In the genomic region with DNA sequence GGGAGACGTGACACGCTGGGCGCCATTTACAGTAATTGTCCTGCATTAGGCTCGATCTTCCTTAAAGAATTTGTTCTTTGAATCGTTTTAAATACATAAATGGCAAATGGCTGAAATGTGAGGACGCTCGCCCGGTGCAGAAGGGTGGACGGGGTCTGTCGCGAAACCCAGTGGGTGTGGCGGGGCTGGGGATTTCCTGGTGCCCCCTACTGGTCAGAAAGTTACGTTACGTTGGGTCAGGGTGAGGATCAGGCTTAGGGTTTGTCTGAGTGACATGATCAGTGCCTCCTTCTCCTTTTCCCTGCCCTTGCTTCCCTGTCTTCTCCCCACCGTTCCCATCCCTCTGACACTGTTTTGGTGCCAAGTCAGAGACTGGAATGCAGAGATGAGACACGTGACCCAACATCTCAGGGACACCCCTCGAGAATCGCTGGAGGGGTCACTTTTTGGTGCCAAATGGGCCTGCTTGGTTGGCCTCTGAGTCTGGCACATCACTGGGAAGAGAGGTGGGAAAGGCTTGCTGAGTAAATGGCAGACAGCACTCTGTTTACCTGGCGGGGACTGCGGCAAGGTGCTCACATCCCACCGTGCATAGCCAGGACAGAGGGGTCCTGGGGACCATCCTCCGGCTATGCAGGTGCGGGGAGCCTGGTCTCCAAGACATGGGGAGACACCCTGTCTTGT, we compare ENCODE assay signal across 16 cellular contexts.
DNase-seq lines count a peak whose midpoint lies in the region; ATAC-seq, FAIRE-seq and TF ChIP-seq lines count a peak whose summit lies in the region.
"Had no signal": no experiment of that assay in that cellular context is flagged by ENCODE, and none has a peak within 500 bp of the region (broad histone marks: within the 10 kb centered on the region; RNA-seq: fewer than 3 reads in every experiment).

No MANE protein-coding gene starts in this region.

- no peaks in the 10 kb centered on the region for H3K36me3 Mint-ChIP-seq in activated naive CD4-positive, alpha-beta T cell treated with anti-CD3 and anti-CD28 coated beads, Interleukin-2, amount 10 ng/mL, durations not matched to agents 7 days and 5 days
- H3K36me3 Mint-ChIP-seq in activated naive CD4-positive, alpha-beta T cell treated with anti-CD3 and anti-CD28 coated beads, Interleukin-2, amount 50 U/mL, for 72 hours, result no peaks in the 10 kb centered on the region
- H3K36me3 Mint-ChIP-seq in activated T-helper 1 cell treated with anti-CD3 and anti-CD28 coated beads, Interleukin-12 subunit alpha, Interleukin-12 subunit beta, Interleukin-2, Interleukin-4 antibody, amounts not matched to agents 30 ng/mL and 10 ng/mL and 1 ng/mL, durations not matched to agents 14 hours and 24 hours and 36 hours (ENCODE audit: low read depth), result no peaks in the 10 kb centered on the region

- no peak overlapping the region for H3K14ac ChIP-seq in H1 (ENCODE audit: insufficient read length)

- no peak overlapping the region for H3K23ac ChIP-seq in H1 (ENCODE audit: insufficient read length)

- H3K23me2 ChIP-seq in H1 (ENCODE audit: low read depth, low read length), result no peaks in the 10 kb centered on the region

- no peak for ATAC-seq in activated naive CD4-positive, alpha-beta T cell treated with anti-CD3 and anti-CD28 coated beads, Interleukin-2, amount 50 U/mL, for 72 hours
- no peak for ATAC-seq in GM19455 (IDR thresholded peaks at IDR 0.05; ENCODE audit: unreplicated experiment)

- H3K79me1 ChIP-seq in H1 (ENCODE audit: low read depth, low read length), result peaks cover 2% of the 10 kb centered on the region; the same call in 1 of the 2 replicates

- H3K36me3 ChIP-seq in Loucy (ENCODE audit: insufficient read depth, low read length) (no peaks in the 10 kb centered on the region), H1 (ENCODE audit: control insufficient read depth in 2 of 4, insufficient read depth in 4 of 4, low read length in 3 of 4) (no peaks in the 10 kb centered on the region)
- H3K36me3 ChIP-seq: brain microvascular endothelial cell had no signal

- H3K9me2 ChIP-seq in Loucy (replicated peaks; ENCODE audit: low read depth, low read length), result no peaks in the 10 kb centered on the region

- H2BK120ac ChIP-seq in H1 (replicated peaks; ENCODE audit: low read depth, low read length), result no peak overlapping the region

- peak; percentile 46 to 54 for TF ChIP-seq RAD21 in H1 (IDR thresholded peaks at IDR 0.05 in 1 of 2, conservative IDR thresholded peaks at IDR 0.05 in 1 of 2; ENCODE audit: low read depth in 2 of 2, low read length in 2 of 2)

- H3K4me3 Mint-ChIP-seq in activated naive CD4-positive, alpha-beta T cell treated with anti-CD3 and anti-CD28 coated beads, Interleukin-2, amount 10 ng/mL, durations not matched to agents 7 days and 5 days, result no peak overlapping the region
- no peak overlapping the region for H3K4me3 Mint-ChIP-seq in activated T-helper 1 cell treated with anti-CD3 and anti-CD28 coated beads, Interleukin-12 subunit alpha, Interleukin-12 subunit beta, Interleukin-2, Interleukin-4 antibody, amounts not matched to agents 30 ng/mL and 10 ng/mL and 1 ng/mL, durations not matched to agents 14 hours and 24 hours and 36 hours

- H3K27me3 Mint-ChIP-seq in activated naive CD4-positive, alpha-beta T cell treated with anti-CD3 and anti-CD28 coated beads, Interleukin-2, amount 10 ng/mL, durations not matched to agents 7 days and 5 days, result no peaks in the 10 kb centered on the region
- no peaks in the 10 kb centered on the region for H3K27me3 Mint-ChIP-seq in activated T-helper 1 cell treated with anti-CD3 and anti-CD28 coated beads, Interleukin-12 subunit alpha, Interleukin-12 subunit beta, Interleukin-2, Interleukin-4 antibody, amounts not matched to agents 30 ng/mL and 10 ng/mL and 1 ng/mL, durations not matched to agents 14 hours and 24 hours and 36 hours (ENCODE audit: insufficient read depth)

- H3K79me2 ChIP-seq in Loucy (ENCODE audit: insufficient read depth, low read length), result no peaks in the 10 kb centered on the region
- no peaks in the 10 kb centered on the region for H3K79me2 ChIP-seq in H1 (ENCODE audit: control insufficient read depth in 1 of 2, insufficient read depth in 2 of 2, low read length in 2 of 2)

- H3K9ac ChIP-seq in Loucy (ENCODE audit: low read depth, low read length, poor library complexity, severe bottlenecking) (no peak overlapping the region), H1 (replicated peaks in 1 of 4; ENCODE audit: extremely low read depth in 1 of 4, low read depth in 3 of 4, low read length in 3 of 4) (no peak overlapping the region)

- H2AFZ ChIP-seq in Loucy (ENCODE audit: low read length) (no peak overlapping the region), H1 (ENCODE audit: low read length) (no peak overlapping the region)

- H3K9me3 ChIP-seq in Loucy (ENCODE audit: insufficient read depth, low read depth, low read length), result peaks cover 2% of the 10 kb centered on the region; the same call in 1 of the 2 replicates
- H3K9me3 ChIP-seq in H1 (ENCODE audit: insufficient read depth in 2 of 2, low read depth in 1 of 2, low read length in 1 of 2), result peaks cover 0 to 6% of the 10 kb centered on the region in 2 experiments; a peak in 1 of 4 replicates

- no peak for FAIRE-seq in H1 (lab: Jason Lieb, UNC)
- FAIRE-seq: H54 had no signal

- 75% methylated on average over 18 of the region's 23 CpGs; no CpG with 5 or more reads in 1 of the 2 experiments for WGBS in H1 (ENCODE audit: extremely low coverage in 1 of 2, insufficient coverage in 1 of 2, insufficient read length in 1 of 2, insufficient replicate concordance in 2 of 2, low coverage in 1 of 2, low lambda C conversion rate in 2 of 2, missing lambda C conversion rate in 1 of 2), 2 experiments

- no peak for TF ChIP-seq EP300 in H1 (IDR thresholded peaks at IDR 0.05; ENCODE audit: borderline replicate concordance in 1 of 2, low read depth in 2 of 2, low read length in 2 of 2)

- no peak overlapping the region for H2BK15ac ChIP-seq in H1 (ENCODE audit: low read length)

- H3K4ac ChIP-seq in H1 (replicated peaks; ENCODE audit: insufficient read length, low read depth, low read length), result no peak overlapping the region

- no peak overlapping the region for H3K18ac ChIP-seq in H1 (ENCODE audit: extremely low read depth, low read length)

- no peak overlapping the region for H3K27ac ChIP-seq in H1 (ENCODE audit: low read depth, low read length)
- H3K27ac ChIP-seq: brain microvascular endothelial cell had no signal

- peaks cover 4% of the 10 kb centered on the region for H3K4me1 ChIP-seq in Loucy (ENCODE audit: insufficient read depth, low read length, poor library complexity, severe bottlenecking)
- peaks cover 0 to 12% (median 4%) of the 10 kb centered on the region in 4 experiments; a peak in 1 of 7 replicates for H3K4me1 ChIP-seq in H1 (replicated peaks in 1 of 4; ENCODE audit: control insufficient read depth in 3 of 4, insufficient read depth in 4 of 4, low read length in 3 of 4)

- H3K4me2 ChIP-seq in Loucy (ENCODE audit: low read depth, low read length, poor library complexity, severe bottlenecking) (no peak overlapping the region), H1 (ENCODE audit: insufficient read depth in 1 of 2, low read depth in 2 of 2, low read length in 2 of 2) (no peak overlapping the region)

- H2BK5ac ChIP-seq in H1 (ENCODE audit: low read depth, low read length), result no peak overlapping the region

- no peak overlapping the region for H2BK20ac ChIP-seq in H1 (ENCODE audit: low read length)

- DNase-seq in activated naive CD4-positive, alpha-beta T cell treated with anti-CD3 and anti-CD28 coated beads, Interleukin-2, amount 10 ng/mL, durations not matched to agents 7 days and 5 days, result peak; percentile 19
- no peak for DNase-seq in activated naive CD4-positive, alpha-beta T cell treated with anti-CD3 and anti-CD28 coated beads, Interleukin-2, amount 50 U/mL, for 72 hours (ENCODE audit: low spot score in 2 of 2)
- DNase-seq in H1 (ENCODE audit: low read depth in 1 of 2, low spot score in 2 of 2) (peak in 1 of 2 experiments; percentile 80), NCI-H1436 treated with DMSO at 0.1 percent for 48 hours (lab: John Stamatoyannopoulos, UW) (no peak)
- peak; percentile 29 for DNase-seq in stimulated activated CD8-positive, alpha-beta memory T cell treated with anti-CD3 and anti-CD28 coated beads, Interleukin-4, amount 100 ng/mL, for 48 hours
- no peak for DNase-seq in activated T-helper 1 cell treated with anti-CD3 and anti-CD28 coated beads, Interleukin-12 subunit alpha, Interleukin-12 subunit beta, Interleukin-2, Interleukin-4 antibody, amounts not matched to agents 30 ng/mL and 10 ng/mL and 1 ng/mL, durations not matched to agents 14 hours and 24 hours and 36 hours (ENCODE audit: low spot score)
- DNase-seq: activated naive CD4-positive, alpha-beta T cell treated with Interleukin-2 at 50 U/mL for 16 hours; brain microvascular endothelial cell; Calu3; IMR-90; NCI-H1105; NCI-H345 had no signal

- no peak for TF ChIP-seq POLR2A in H1 (IDR thresholded peaks at IDR 0.05; ENCODE audit: control extremely low read depth in 1 of 2, low read depth in 2 of 2, low read length in 2 of 2)

- H4K91ac ChIP-seq in H1 (replicated peaks; ENCODE audit: insufficient read length, low read length), result no peak overlapping the region

- peak; percentile 39 for TF ChIP-seq CTCF in Loucy (conservative IDR thresholded peaks at IDR 0.05; ENCODE audit: low read length)
- TF ChIP-seq CTCF in H1 (IDR thresholded peaks at IDR 0.05; ENCODE audit: control extremely low read depth in 1 of 3, insufficient read depth in 1 of 3, low read depth in 1 of 3, low read length in 3 of 3), result peak; percentile 54 to 80 (median 77)

- H3K56ac ChIP-seq in H1 (replicated peaks; ENCODE audit: insufficient read length, low read depth, low read length), result no peak overlapping the region

- H3K4me3 ChIP-seq in Loucy (ENCODE audit: low read length, poor library complexity, severe bottlenecking), result no peak overlapping the region
- no peak overlapping the region for H3K4me3 ChIP-seq in H1 (ENCODE audit: extremely low read depth in 1 of 4, insufficient read depth in 2 of 4, low read depth in 3 of 4, low read length in 4 of 4)
- H3K4me3 ChIP-seq: dorsolateral prefrontal cortex had no signal

- no peak overlapping the region for H2BK12ac ChIP-seq in H1 (ENCODE audit: low read depth, low read length)

- intact Hi-C loops in activated T-helper 1 cell treated with anti-CD3 and anti-CD28 coated beads, Interleukin-12 subunit alpha, Interleukin-12 subunit beta, Interleukin-2, Interleukin-4 antibody, amounts not matched to agents 30 ng/mL and 10 ng/mL and 1 ng/mL, durations not matched to agents 14 hours and 24 hours and 36 hours (cut with micrococcal nuclease), result no loop called here

- POLR2A ChIA-PET in H1 (lab: Charles Lee; ENCODE audit: partially characterized antibody), result no interaction called here

- peaks cover 3% of the 10 kb centered on the region for H3K9me3 Mint-ChIP-seq in activated naive CD4-positive, alpha-beta T cell treated with anti-CD3 and anti-CD28 coated beads, Interleukin-2, amount 10 ng/mL, durations not matched to agents 7 days and 5 days
- H3K9me3 Mint-ChIP-seq in activated naive CD4-positive, alpha-beta T cell treated with anti-CD3 and anti-CD28 coated beads, Interleukin-2, amount 50 U/mL, for 72 hours, result peaks cover 6% of the 10 kb centered on the region in 2 donors
- peaks cover 7% of the 10 kb centered on the region for H3K9me3 Mint-ChIP-seq in activated T-helper 1 cell treated with anti-CD3 and anti-CD28 coated beads, Interleukin-12 subunit alpha, Interleukin-12 subunit beta, Interleukin-2, Interleukin-4 antibody, amounts not matched to agents 30 ng/mL and 10 ng/mL and 1 ng/mL, durations not matched to agents 14 hours and 24 hours and 36 hours

- CTCF ChIA-PET in activated naive CD4-positive, alpha-beta T cell treated with anti-CD3 and anti-CD28 coated beads, Interleukin-2, amount 10 ng/mL, durations not matched to agents 7 days and 5 days (lab: Charles Lee), result no interaction called here
- CTCF ChIA-PET in H1 (lab: Charles Lee; ENCODE audit: partially characterized antibody), result interaction anchor here (1.3 to 2.4 kb wide), 4 partner anchors 11 to 21 kb away, joined by 4 to 11 read pairs (median 5); no protein-coding TSS in a partner anchor

- no peak overlapping the region for H2AK5ac ChIP-seq in H1 (ENCODE audit: low read depth, low read length)

- no peak overlapping the region; the same call in none of the 2 replicates for H4K8ac ChIP-seq in H1 (ENCODE audit: extremely low read depth, insufficient read depth, low read length)

- H3K27me3 ChIP-seq in Loucy (ENCODE audit: insufficient read depth, low read length, poor library complexity, severe bottlenecking) (no peaks in the 10 kb centered on the region), H1 (replicated peaks in 1 of 4; ENCODE audit: control insufficient read depth in 3 of 4, extremely low read depth in 1 of 4, insufficient read depth in 3 of 4, low read length in 3 of 4) (no peaks in the 10 kb centered on the region)
- H3K27me3 ChIP-seq: brain microvascular endothelial cell, dorsolateral prefrontal cortex had no signal

- H4K20me1 ChIP-seq in Loucy (ENCODE audit: insufficient read depth, low read length, poor library complexity, severe bottlenecking) (no peaks in the 10 kb centered on the region), H1 (replicated peaks in 1 of 2; ENCODE audit: control insufficient read depth in 1 of 2, insufficient read depth in 2 of 2, low read length in 2 of 2) (peaks cover 2 to 4% of the 10 kb centered on the region in 2 experiments)

- no peak overlapping the region for H4K5ac ChIP-seq in H1 (ENCODE audit: insufficient read length, low read depth, low read length)

- no peak overlapping the region for H3K27ac Mint-ChIP-seq in activated naive CD4-positive, alpha-beta T cell treated with anti-CD3 and anti-CD28 coated beads, Interleukin-2, amount 10 ng/mL, durations not matched to agents 7 days and 5 days
- no peak overlapping the region for H3K27ac Mint-ChIP-seq in activated naive CD4-positive, alpha-beta T cell treated with anti-CD3 and anti-CD28 coated beads, Interleukin-2, amount 50 U/mL, for 72 hours
- H3K27ac Mint-ChIP-seq in activated T-helper 1 cell treated with anti-CD3 and anti-CD28 coated beads, Interleukin-12 subunit alpha, Interleukin-12 subunit beta, Interleukin-2, Interleukin-4 antibody, amounts not matched to agents 30 ng/mL and 10 ng/mL and 1 ng/mL, durations not matched to agents 14 hours and 24 hours and 36 hours, result no peak overlapping the region

- H3K4me1 Mint-ChIP-seq in activated naive CD4-positive, alpha-beta T cell treated with anti-CD3 and anti-CD28 coated beads, Interleukin-2, amount 10 ng/mL, durations not matched to agents 7 days and 5 days, result no peaks in the 10 kb centered on the region
- H3K4me1 Mint-ChIP-seq in activated T-helper 1 cell treated with anti-CD3 and anti-CD28 coated beads, Interleukin-12 subunit alpha, Interleukin-12 subunit beta, Interleukin-2, Interleukin-4 antibody, amounts not matched to agents 30 ng/mL and 10 ng/mL and 1 ng/mL, durations not matched to agents 14 hours and 24 hours and 36 hours (ENCODE audit: low read depth), result no peaks in the 10 kb centered on the region

- no peaks in the 10 kb centered on the region for H3F3A ChIP-seq in Loucy (ENCODE audit: low read depth)

Comparison
In these comparisons a context has a peak if more than half of its experiments do, and no peak if none do; other contexts are left out.
1. DNase-seq: peak in activated naive CD4-positive, alpha-beta T cell treated with anti-CD3 and anti-CD28 coated beads, Interleukin-2, amount 10 ng/mL, durations not matched to agents 7 days and 5 days (single experiment) and stimulated activated CD8-positive, alpha-beta memory T cell treated with anti-CD3 and anti-CD28 coated beads, Interleukin-4, amount 100 ng/mL, for 48 hours (single experiment); none in activated naive CD4-positive, alpha-beta T cell treated with anti-CD3 and anti-CD28 coated beads, Interleukin-2, amount 50 U/mL, for 72 hours (0 of 2), NCI-H1436 treated with DMSO at 0.1 percent for 48 hours (single experiment) and activated T-helper 1 cell treated with anti-CD3 and anti-CD28 coated beads, Interleukin-12 subunit alpha, Interleukin-12 subunit beta, Interleukin-2, Interleukin-4 antibody, amounts not matched to agents 30 ng/mL and 10 ng/mL and 1 ng/mL, durations not matched to agents 14 hours and 24 hours and 36 hours (single experiment).